In genomic region chr1:156497078-156497742, GRCh38 we compare ENCODE assay signal across 9 cellular contexts. TPM values are rescaled to one million over a fixed set of nuclear protein-coding genes. Genes with fewer than 3 reads are reported as not detected.
DNase-seq lines count a peak whose midpoint lies in the region; ATAC-seq and TF ChIP-seq lines count a peak whose summit lies in the region.
"Had no signal": no experiment of that assay in that cellular context is flagged by ENCODE, and none has a peak within 500 bp of the region (broad histone marks: within the 10 kb centered on the region; RNA-seq: fewer than 3 reads in every experiment).

No MANE protein-coding gene starts in this region.

- H3K9me3 ChIP-seq in adrenal gland (replicated peaks in 1 of 3) = no peaks in the 10 kb centered on the region
- H3K9me3 ChIP-seq in lung (ENCODE audit: control insufficient read depth in 2 of 2, insufficient read depth in 1 of 2, low read length in 1 of 2) = no peaks in the 10 kb centered on the region
- H3K9me3 ChIP-seq in thoracic aorta = no peaks in the 10 kb centered on the region

- H3K4me3 ChIP-seq in adrenal gland (peak overlapping the region in 1 of 4 donors; percentile 40), lung (no peak overlapping the region), thoracic aorta (peak overlapping the region; percentile 87)

- H3K4me1 ChIP-seq in adrenal gland (replicated peaks in 1 of 2) (peaks cover 74 to 79% of the 10 kb centered on the region in 2 donors), lung (ENCODE audit: control insufficient read depth in 2 of 2, insufficient read depth in 2 of 2, low read length in 2 of 2) (peaks cover 48 to 62% of the 10 kb centered on the region in 2 donors), thoracic aorta (ENCODE audit: control insufficient read depth in 1 of 2, low read depth in 2 of 2) (peaks cover 67 to 70% of the 10 kb centered on the region in 2 donors)

- peak in 1 of 2 donors; percentile 74 for TF ChIP-seq POLR2A in adrenal gland (IDR thresholded peaks at IDR 0.05)

- peaks cover 31% of the 10 kb centered on the region for H3K36me3 Mint-ChIP-seq in activated CD4-positive, alpha-beta T cell treated with anti-CD3 and anti-CD28 coated beads, Interleukin-2, amount 10 ng/mL, durations not matched to agents 24 days and 14 days (ENCODE audit: low read depth)

- H3K36me3 ChIP-seq in adrenal gland (replicated peaks in 1 of 2) = no peaks in the 10 kb centered on the region
- H3K36me3 ChIP-seq in lung (ENCODE audit: control insufficient read depth in 2 of 2, insufficient read depth in 2 of 2, low read length in 2 of 2) = peaks cover 0 to 4% of the 10 kb centered on the region in 2 donors
- H3K36me3 ChIP-seq in thoracic aorta = peaks cover 9% of the 10 kb centered on the region

- ATAC-seq in lung (ENCODE audit: insufficient read depth, low FRiP score) (no peak), thoracic aorta (ENCODE audit: insufficient number of reproducible peaks, low FRiP score, low read depth) (no peak), HG03045 (IDR thresholded peaks at IDR 0.05; ENCODE audit: unreplicated experiment) (no peak)

- intact Hi-C loops in activated CD4-positive, alpha-beta T cell treated with anti-CD3 and anti-CD28 coated beads, Interleukin-2, amount 10 ng/mL, durations not matched to agents 24 days and 14 days (cut with micrococcal nuclease) = no loop called here
- intact Hi-C loops in adrenal gland (cut with DNase I) = no loop called here

- peaks cover 57% of the 10 kb centered on the region for H3K4me1 Mint-ChIP-seq in activated CD4-positive, alpha-beta T cell treated with anti-CD3 and anti-CD28 coated beads, Interleukin-2, amount 10 ng/mL, durations not matched to agents 24 days and 14 days

- no peaks in the 10 kb centered on the region for H3K27me3 Mint-ChIP-seq in activated CD4-positive, alpha-beta T cell treated with anti-CD3 and anti-CD28 coated beads, Interleukin-2, amount 10 ng/mL, durations not matched to agents 24 days and 14 days
- H3K27me3 Mint-ChIP-seq: activated naive CD8-positive, alpha-beta T cell treated with anti-CD3 and anti-CD28 coated beads, Interleukin-2, amount 10 ng/mL, durations not matched to agents 7 days and 5 days had no signal

- H3K27me3 ChIP-seq in adrenal gland (no peaks in the 10 kb centered on the region), lung (ENCODE audit: control insufficient read depth, insufficient read depth) (no peaks in the 10 kb centered on the region), thoracic aorta (replicated peaks; ENCODE audit: insufficient read depth) (no peaks in the 10 kb centered on the region)

- WGBS in adrenal gland, 4 donors = 18 to 27% (median 23%) methylated on average over 9 to 11 of the region's 11 CpGs
- WGBS in lung, 2 donors = 53 to 64% methylated on average over 11 of the region's 11 CpGs

- H3K27ac Mint-ChIP-seq in activated CD4-positive, alpha-beta T cell treated with anti-CD3 and anti-CD28 coated beads, Interleukin-2, amount 10 ng/mL, durations not matched to agents 24 days and 14 days = no peak overlapping the region

- TF ChIP-seq CTCF in adrenal gland (IDR thresholded peaks at IDR 0.05) (no peak), lung (IDR thresholded peaks at IDR 0.05; ENCODE audit: control extremely low read depth, extremely low read depth) (no peak), thoracic aorta (IDR thresholded peaks at IDR 0.05) (no peak)

- H3K9me3 Mint-ChIP-seq in activated CD4-positive, alpha-beta T cell treated with anti-CD3 and anti-CD28 coated beads, Interleukin-2, amount 10 ng/mL, durations not matched to agents 24 days and 14 days = no peaks in the 10 kb centered on the region
- H3K9me3 Mint-ChIP-seq: activated naive CD8-positive, alpha-beta T cell treated with anti-CD3 and anti-CD28 coated beads, Interleukin-2, amount 10 ng/mL, durations not matched to agents 7 days and 5 days had no signal

- DNase-seq in activated CD4-positive, alpha-beta T cell treated with anti-CD3 and anti-CD28 coated beads, Interleukin-2, amount 10 ng/mL, durations not matched to agents 24 days and 14 days = no peak
- DNase-seq in activated CD4-positive, alpha-beta T cell treated with anti-CD3 and anti-CD28 coated beads for 48 hours = no peak
- DNase-seq in adrenal gland (peak; percentile 69 to 88 (median 82)), lung (ENCODE audit: low spot score) (no peak), thoracic aorta (ENCODE audit: low spot score) (no peak), activated gamma-delta T cell (lab: John Stamatoyannopoulos, UW) (no peak), medulla oblongata (ENCODE audit: extremely low spot score) (no peak)

- peak overlapping the region; percentile 91 for H3K4me3 Mint-ChIP-seq in activated CD4-positive, alpha-beta T cell treated with anti-CD3 and anti-CD28 coated beads, Interleukin-2, amount 10 ng/mL, durations not matched to agents 24 days and 14 days

- H3K27ac ChIP-seq in adrenal gland = peak overlapping the region; percentile 53 to 100 (median 100)
- H3K27ac ChIP-seq in lung (ENCODE audit: low read depth in 1 of 2, low read length in 1 of 2) = peak overlapping the region; percentile 17 to 99
- H3K27ac ChIP-seq in thoracic aorta = peak overlapping the region; percentile 64 to 100

RNA-seq across cellular contexts. Expression of gene MEF2D, which starts 3.4 kb away (rescaled TPM):
- total RNA-seq in activated CD4-positive, alpha-beta T cell treated with anti-CD3 and anti-CD28 coated beads, Interleukin-2, amount 10 ng/mL, durations not matched to agents 24 days and 14 days = 29.7 and 29.8 TPM in 2 replicates
- total RNA-seq in adrenal gland (10 to 100 TPM; 28.1 to 89.9 (median 74.6) TPM), lung (10 to 100 TPM; 23.0 to 52.5 TPM), thoracic aorta (100 to 1,000 TPM in 1 of 2 donors, 10 to 100 TPM in 1; 76.1 to 101 TPM)
- polyA plus RNA-seq in adrenal gland (10 to 100 TPM; 29.1 to 37.4 (median 35.3) TPM), lung (10 to 100 TPM; 23.0 to 23.3 TPM)

Comparison
In these comparisons a context has a peak if more than half of its experiments do, and no peak if none do; other contexts are left out.
1. DNase-seq: peak in adrenal gland (7 of 7); none in activated CD4-positive, alpha-beta T cell treated with anti-CD3 and anti-CD28 coated beads, Interleukin-2, amount 10 ng/mL, durations not matched to agents 24 days and 14 days (single experiment), activated CD4-positive, alpha-beta T cell treated with anti-CD3 and anti-CD28 coated beads for 48 hours (single experiment), lung (single experiment), thoracic aorta (single experiment), activated gamma-delta T cell (single experiment) and medulla oblongata (single experiment).
2. Peak in every context shown above with its lines, with median percentiles within 50 percentile points of each other: H3K27ac ChIP-seq.